ENCODE assay signal across 14 cellular contexts in genomic region chr4:123401466-123402175, GRCh38. TPM values are rescaled to one million over a fixed set of nuclear protein-coding genes. Genes with fewer than 3 reads are reported as not detected.
DNase-seq lines count a peak whose midpoint lies in the region; ATAC-seq and TF ChIP-seq lines count a peak whose summit lies in the region.
"Had no signal": no experiment of that assay in that cellular context is flagged by ENCODE, and none has a peak within 500 bp of the region (broad histone marks: within the 10 kb centered on the region; RNA-seq: fewer than 3 reads in every experiment).

No MANE protein-coding gene starts in this region.

- H3K27ac ChIP-seq in right atrium auricular region (peak overlapping the region; percentile 96), neural progenitor cell (no peak overlapping the region), MM.1S (ENCODE audit: low read length) (no peak overlapping the region)
- H3K27ac ChIP-seq: C4-2B had no signal

- H3K27ac Mint-ChIP-seq in neural progenitor cell: peak overlapping the region; percentile 68

- ATAC-seq in esophagus mucosa (no peak), GM18873 (IDR thresholded peaks at IDR 0.05; ENCODE audit: low FRiP score, unreplicated experiment) (no peak)

- peaks cover 52% of the 10 kb centered on the region for H3K4me1 Mint-ChIP-seq in neural progenitor cell

- no peaks in the 10 kb centered on the region for H3K27me3 ChIP-seq in right atrium auricular region
- no peaks in the 10 kb centered on the region for H3K27me3 ChIP-seq in neural progenitor cell
- H3K27me3 ChIP-seq in MM.1S (replicated peaks; ENCODE audit: insufficient read depth, low read length): no peaks in the 10 kb centered on the region
- H3K27me3 ChIP-seq: tibial nerve had no signal

- H3K79me2 ChIP-seq in neural progenitor cell (ENCODE audit: low read depth) (peaks cover 100% of the 10 kb centered on the region), MM.1S (ENCODE audit: low read length) (peaks cover 52% of the 10 kb centered on the region)

- H3K9me3 Mint-ChIP-seq in neural progenitor cell: peaks cover 2% of the 10 kb centered on the region
- H3K9me3 Mint-ChIP-seq: central memory CD8-positive, alpha-beta T cell; naive B cell had no signal

- TF ChIP-seq CTCF in right atrium auricular region (IDR thresholded peaks at IDR 0.05) (no peak), epithelial cell of proximal tubule (conservative IDR thresholded peaks at IDR 0.05; ENCODE audit: low read depth, low read length) (no peak), neural progenitor cell (IDR thresholded peaks at IDR 0.05) (no peak), MM.1S (IDR thresholded peaks at IDR 0.05; ENCODE audit: low read length) (no peak)

- H3K36me3 ChIP-seq in right atrium auricular region: peaks cover 76% of the 10 kb centered on the region
- peaks cover 28% of the 10 kb centered on the region for H3K36me3 ChIP-seq in neural progenitor cell
- H3K36me3 ChIP-seq in MM.1S (replicated peaks; ENCODE audit: insufficient read depth, low read length): 0 out of 2 replicates have a peak, but pooled peaks cover 3% of the 10 kb centered on the region

- H3K4me3 ChIP-seq in right atrium auricular region (peak overlapping the region; percentile 63 to 74), epithelial cell of proximal tubule (ENCODE audit: low read depth, low read length) (peak overlapping the region; percentile 79), neural progenitor cell (no peak overlapping the region), MM.1S (ENCODE audit: low read length) (no peak overlapping the region)

- peaks cover 50% of the 10 kb centered on the region for H3K36me3 Mint-ChIP-seq in neural progenitor cell

- H3K4me3 Mint-ChIP-seq in neural progenitor cell: peak overlapping the region; percentile 99
- H3K4me3 Mint-ChIP-seq: central memory CD8-positive, alpha-beta T cell had no signal

- H3K4me1 ChIP-seq in right atrium auricular region (peaks cover 0 to 23% of the 10 kb centered on the region in 2 donors), neural progenitor cell (peaks cover 65% of the 10 kb centered on the region), MM.1S (ENCODE audit: low read length) (0 out of 2 replicates have a peak, but pooled peaks cover 5% of the 10 kb centered on the region)

- H2AFZ ChIP-seq in neural progenitor cell (replicated peaks) (no peak overlapping the region), MM.1S (ENCODE audit: low read length) (no peak overlapping the region)

- H4K20me1 ChIP-seq in neural progenitor cell (ENCODE audit: low read depth) (peaks cover 73% of the 10 kb centered on the region), MM.1S (ENCODE audit: insufficient read depth, low read length) (no peaks in the 10 kb centered on the region)

- H3F3A ChIP-seq in neural progenitor cell (ENCODE audit: low read depth): peaks cover 49% of the 10 kb centered on the region
- H3F3A ChIP-seq in MM.1S (ENCODE audit: insufficient read depth, low read length): peaks cover 10% of the 10 kb centered on the region

- intact Hi-C loops in cardiac septum (cut with DNase I): loop anchor here (10.0 kb wide), 1 partner anchor 383 kb away; no protein-coding TSS in a partner anchor

- no peaks in the 10 kb centered on the region for H3K9me2 ChIP-seq in MM.1S (replicated peaks; ENCODE audit: insufficient read depth, low read length)

- H3K4me2 ChIP-seq in neural progenitor cell (peak overlapping the region; percentile 86), MM.1S (ENCODE audit: low read depth, low read length) (no peak overlapping the region)

- no peak overlapping the region for H3K9ac ChIP-seq in neural progenitor cell
- no peak overlapping the region for H3K9ac ChIP-seq in MM.1S (ENCODE audit: low read length)

- peaks cover 10% of the 10 kb centered on the region for H3K27me3 Mint-ChIP-seq in neural progenitor cell (ENCODE audit: insufficient read depth, low read depth)
- H3K27me3 Mint-ChIP-seq: naive B cell had no signal

- H3K9me3 ChIP-seq in right atrium auricular region (no peaks in the 10 kb centered on the region), neural progenitor cell (ENCODE audit: low read depth) (no peaks in the 10 kb centered on the region), MM.1S (replicated peaks; ENCODE audit: insufficient read depth, low read length) (no peaks in the 10 kb centered on the region)
- H3K9me3 ChIP-seq: tibial nerve had no signal

- DNase-seq in right atrium auricular region (ENCODE audit: low spot score) (peak; percentile 60), cardiac septum (ENCODE audit: low spot score) (no peak), epithelial cell of proximal tubule (ENCODE audit: low read depth) (no peak), neural progenitor cell (ENCODE audit: low spot score) (no peak), NCI-H446 treated with DMSO at 0.1 percent for 48 hours (lab: John Stamatoyannopoulos, UW) (no peak), MM.1S (no peak)
- DNase-seq: MV-4-11, naive B cell, NCI-H526 had no signal

RNA-seq across cellular contexts. Expression of gene SPRY1, which starts 5.0 kb away (rescaled TPM):
- 100 to 1,000 TPM in 1 of 2 donors, 10 to 100 TPM in 1; 50.0 to 118 TPM for total RNA-seq in right atrium auricular region
- total RNA-seq in cardiac septum: 50.9 TPM
- total RNA-seq in epithelial cell of proximal tubule: 6.4 and 14.8 TPM in 2 replicates
- 35.9 and 50.8 TPM in 2 replicates for total RNA-seq in neural progenitor cell (ENCODE audit: low replicate concordance)
- 16.0 TPM for total RNA-seq in esophagus mucosa

Comparison
In these comparisons a context has a peak if more than half of its experiments do, and no peak if none do; other contexts are left out.
1. H3K27ac ChIP-seq: peak in right atrium auricular region (2 of 2); none in neural progenitor cell (single experiment) and MM.1S (single experiment).
2. H3K4me3 ChIP-seq: peak in right atrium auricular region (2 of 2) and epithelial cell of proximal tubule (single experiment); none in neural progenitor cell (single experiment) and MM.1S (single experiment).